In the genomic region with DNA sequence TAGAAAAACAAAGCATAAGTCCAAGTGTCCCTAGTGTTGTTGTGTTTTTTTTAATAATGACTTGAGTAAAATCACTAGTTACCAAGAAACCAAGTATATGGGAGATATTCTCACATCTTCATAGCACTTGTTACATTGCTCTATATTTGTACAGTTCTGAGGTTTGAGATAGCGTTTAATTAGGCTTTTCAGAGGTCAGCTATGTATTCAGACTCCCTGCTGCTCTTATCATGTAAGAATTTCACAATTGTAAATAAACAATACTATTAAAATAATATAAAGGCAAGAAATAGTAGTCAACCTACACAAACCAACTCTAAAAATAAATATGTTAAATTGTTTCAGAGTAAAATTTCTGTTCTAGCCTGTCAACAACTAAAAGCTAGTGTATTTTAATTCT, we compare ENCODE assay signal across 26 cellular contexts.
"Had no signal": no experiment of that assay in that cellular context is flagged by ENCODE, and none has a peak within 500 bp of the region (broad histone marks: within the 10 kb centered on the region; RNA-seq: fewer than 3 reads in every experiment).

No MANE protein-coding gene starts in this region.

- H3K36me3 Mint-ChIP-seq: naive thymus-derived CD8-positive, alpha-beta T cell; neural progenitor cell; stimulated activated memory B cell treated with anti-CD40 and anti-IgM and Interleukin-4, amounts not matched to agents 10 μg/mL and 1 μg/mL and 100 μg/mL, for 72 hours; type B pancreatic cell had no signal

- DNase-seq: naive thymus-derived CD8-positive, alpha-beta T cell; occipital lobe; ovary; posterior cingulate gyrus; psoas muscle; right cardiac atrium; right lobe of liver; sigmoid colon; small intestine; stimulated activated CD4-positive, alpha-beta T cell treated with anti-CD3 and anti-CD28 coated beads, Interleukin-15, amount 100 ng/mL, for 24 hours; stimulated activated CD4-positive, alpha-beta T cell treated with anti-CD3 and anti-CD28 coated beads, Interleukin-2, amount 100 ng/mL, for 24 hours; stimulated activated CD4-positive, alpha-beta T cell treated with anti-CD3 and anti-CD28 coated beads, Interleukin-2, amount 100 ng/mL, for 48 hours; stimulated activated CD4-positive, alpha-beta T cell treated with anti-CD3 and anti-CD28 coated beads, Interleukin-4, amount 100 ng/mL, for 24 hours; stimulated activated naive CD4-positive, alpha-beta T cell; stimulated activated naive CD8-positive, alpha-beta T cell treated with anti-CD3 and anti-CD28 coated beads, Interleukin-15, amount 100 ng/mL, for 72 hours; stimulated activated naive CD8-positive, alpha-beta T cell treated with anti-CD3 and anti-CD28 coated beads, Interleukin-15, Interleukin-2, amounts not matched to agents 100 U/mL and 50 U/mL, for 24 hours; substantia nigra; testis; tibial artery; transverse colon; upper lobe of right lung had no signal

- ATAC-seq: naive thymus-derived CD8-positive, alpha-beta T cell; psoas muscle; right cardiac atrium; right lobe of liver; stimulated activated memory B cell treated with anti-CD40 and anti-IgM and Interleukin-4, amounts not matched to agents 10 μg/mL and 1 μg/mL and 100 μg/mL, for 72 hours; stimulated activated naive CD8-positive, alpha-beta T cell treated with anti-CD3 and anti-CD28 coated beads, Interleukin-15, amount 100 ng/mL, for 72 hours; stimulated activated naive CD8-positive, alpha-beta T cell treated with anti-CD3 and anti-CD28 coated beads, Interleukin-15, Interleukin-2, amounts not matched to agents 100 U/mL and 50 U/mL, for 24 hours; upper lobe of right lung had no signal

- H3K27me3 Mint-ChIP-seq: naive thymus-derived CD8-positive, alpha-beta T cell; progenitor cell of endocrine pancreas; stimulated activated memory B cell treated with anti-CD40 and anti-IgM and Interleukin-4, amounts not matched to agents 10 μg/mL and 1 μg/mL and 100 μg/mL, for 72 hours; stimulated activated naive CD8-positive, alpha-beta T cell treated with anti-CD3 and anti-CD28 coated beads, Interleukin-15, amount 100 ng/mL, for 72 hours; type B pancreatic cell had no signal

- H3K9me3 Mint-ChIP-seq: neural progenitor cell, type B pancreatic cell had no signal

- H3K4me3 Mint-ChIP-seq: naive thymus-derived CD8-positive, alpha-beta T cell; nephron; neural progenitor cell; stimulated activated memory B cell treated with anti-CD40 and anti-IgM and Interleukin-4, amounts not matched to agents 10 μg/mL and 1 μg/mL and 100 μg/mL, for 72 hours; stimulated activated naive CD8-positive, alpha-beta T cell treated with anti-CD3 and anti-CD28 coated beads, Interleukin-15, amount 100 ng/mL, for 72 hours; type B pancreatic cell had no signal

- H3K27ac Mint-ChIP-seq: naive thymus-derived CD8-positive, alpha-beta T cell; nephron; neural progenitor cell; progenitor cell of endocrine pancreas; stimulated activated memory B cell treated with anti-CD40 and anti-IgM and Interleukin-4, amounts not matched to agents 10 μg/mL and 1 μg/mL and 100 μg/mL, for 72 hours; stimulated activated naive CD8-positive, alpha-beta T cell treated with anti-CD3 and anti-CD28 coated beads, Interleukin-15, amount 100 ng/mL, for 72 hours; type B pancreatic cell had no signal

- FAIRE-seq: small intestine had no signal

- H3K4me1 Mint-ChIP-seq: naive thymus-derived CD8-positive, alpha-beta T cell; nephron; stimulated activated memory B cell treated with anti-CD40 and anti-IgM and Interleukin-4, amounts not matched to agents 10 μg/mL and 1 μg/mL and 100 μg/mL, for 72 hours; stimulated activated naive CD8-positive, alpha-beta T cell treated with anti-CD3 and anti-CD28 coated beads, Interleukin-15, amount 100 ng/mL, for 72 hours had no signal
